ENCODE assay signal across 14 cellular contexts in the genomic region with DNA sequence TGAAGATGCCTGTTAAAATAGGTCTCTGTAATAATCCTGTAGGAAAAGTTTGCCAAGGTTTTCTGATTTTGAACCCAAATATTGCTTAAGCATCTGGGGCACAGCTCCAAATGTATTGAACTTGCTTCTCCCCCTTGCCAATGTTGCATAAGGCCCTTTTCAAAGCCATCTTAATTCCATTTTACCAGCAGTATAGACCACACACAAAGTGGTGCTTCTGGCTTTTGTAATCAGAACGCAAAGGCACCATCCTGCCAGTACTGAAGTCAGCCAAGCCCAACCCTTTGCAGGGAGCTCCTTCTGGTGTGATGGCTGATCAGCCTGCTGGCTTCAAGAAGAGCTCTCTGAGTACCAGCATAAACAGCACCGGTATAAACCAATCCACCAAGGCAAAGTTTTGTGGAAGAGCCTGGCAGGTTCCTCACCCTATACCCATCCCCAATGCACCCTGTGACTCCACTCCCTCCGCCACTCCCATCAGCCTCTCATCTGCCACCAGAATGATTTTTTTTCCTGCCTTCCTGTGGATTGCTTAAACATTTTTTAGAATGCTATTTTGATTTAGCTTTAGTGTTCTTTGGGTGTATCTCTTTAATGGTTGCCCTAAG. TPM values are rescaled to one million over a fixed set of nuclear protein-coding genes. Genes with fewer than 3 reads are reported as not detected.
DNase-seq lines count a peak whose midpoint lies in the region; ATAC-seq and TF ChIP-seq lines count a peak whose summit lies in the region.
"Had no signal": no experiment of that assay in that cellular context is flagged by ENCODE, and none has a peak within 500 bp of the region (broad histone marks: within the 10 kb centered on the region; RNA-seq: fewer than 3 reads in every experiment).

No MANE protein-coding gene starts in this region.

- H3K36me3 ChIP-seq in upper lobe of right lung = no peaks in the 10 kb centered on the region
- H3K36me3 ChIP-seq: Peyer's patch had no signal

- CTCF ChIA-PET in Calu3 (lab: Charles Lee) = interaction anchor here (0.8 to 1.6 kb wide), 3 partner anchors 9 to 398 kb away, joined by 3 to 6 read pairs (median 3); partner anchors contain the start of gene CXorf38

- no peaks in the 10 kb centered on the region for H3K27me3 Mint-ChIP-seq in Calu3 (ENCODE audit: unreplicated experiment)
- H3K27me3 Mint-ChIP-seq: progenitor cell of endocrine pancreas had no signal

- no peaks in the 10 kb centered on the region for H3K4me1 ChIP-seq in upper lobe of right lung

- H3K27ac ChIP-seq in upper lobe of right lung = no peak overlapping the region
- H3K27ac ChIP-seq: 22Rv1 had no signal

- H3K4me3 Mint-ChIP-seq in Calu3 (ENCODE audit: low read depth, unreplicated experiment) = no peak overlapping the region

- no peak overlapping the region for H3K27ac Mint-ChIP-seq in Calu3 (ENCODE audit: unreplicated experiment)
- H3K27ac Mint-ChIP-seq: progenitor cell of endocrine pancreas had no signal

- peak; percentile 41 for ATAC-seq in upper lobe of right lung
- no peak for ATAC-seq in HG03571 (IDR thresholded peaks at IDR 0.05; ENCODE audit: unreplicated experiment)

- H3K4me3 ChIP-seq in upper lobe of right lung = no peak overlapping the region
- H3K4me3 ChIP-seq: Peyer's patch had no signal

- BruUV-seq in Calu3 (replicated peaks; lab: Mats Ljungman, UMichigan) = no TSS peak

- TF ChIP-seq CTCF in upper lobe of right lung (IDR thresholded peaks at IDR 0.05) (no peak), Calu3 (IDR thresholded peaks at IDR 0.05; ENCODE audit: unreplicated experiment) (no peak)

- no peaks in the 10 kb centered on the region for H3K9me3 Mint-ChIP-seq in Calu3 (ENCODE audit: low read depth, unreplicated experiment)

- no peaks in the 10 kb centered on the region for H3K36me3 Mint-ChIP-seq in Calu3 (ENCODE audit: insufficient read depth, unreplicated experiment)

- no peaks in the 10 kb centered on the region for H3K9me3 ChIP-seq in upper lobe of right lung
- H3K9me3 ChIP-seq: Peyer's patch had no signal

- H3K4me1 Mint-ChIP-seq in Calu3 (ENCODE audit: low read depth, unreplicated experiment) = peaks cover 10% of the 10 kb centered on the region

- intact Hi-C loops in upper lobe of right lung (cut with DNase I) = no loop called here
- intact Hi-C loops in Calu3 (cut with micrococcal nuclease; ENCODE audit: unreplicated experiment) = no loop called here

- H3K27me3 ChIP-seq in upper lobe of right lung = no peaks in the 10 kb centered on the region
- H3K27me3 ChIP-seq: Peyer's patch had no signal

- peak; percentile 62 for DNase-seq in DMS 273 (lab: John Stamatoyannopoulos, UW; ENCODE audit: unreplicated experiment)
- no peak for DNase-seq in DMS 273 treated with DMSO at 0.1 percent for 48 hours (lab: John Stamatoyannopoulos, UW)
- peak; percentile 0 for DNase-seq in cerebellar cortex (ENCODE audit: low spot score)
- peak; percentile 4 for DNase-seq in iPS-NIHi11 (ENCODE audit: low spot score)
- DNase-seq in upper lobe of right lung = no peak
- DNase-seq in NCI-H1417 treated with DMSO at 0.1 percent for 48 hours (lab: John Stamatoyannopoulos, UW) = no peak
- DNase-seq in Calu3 = no peak
- DNase-seq: DND-41, Karpas-422, NCI-H226, Peyer's patch had no signal

RNA-seq across cellular contexts. Expression of gene USP9X, which starts 39.2 kb away (rescaled TPM):
- total RNA-seq in upper lobe of right lung = 71.5 TPM
- 87.5 and 89.2 TPM in 2 replicates for total RNA-seq in Calu3 (2022)

Comparison
In these comparisons a context has a peak if more than half of its experiments do, and no peak if none do; other contexts are left out.
1. DNase-seq: peak in DMS 273 (single experiment), cerebellar cortex (single experiment) and iPS-NIHi11 (single experiment); none in DMS 273 treated with DMSO at 0.1 percent for 48 hours (single experiment), upper lobe of right lung (single experiment), NCI-H1417 treated with DMSO at 0.1 percent for 48 hours (single experiment) and Calu3 (single experiment).